15 cellular contexts compared by ENCODE assay signal in genomic region chr16:65704866-65705265, GRCh38.
DNase-seq lines count a peak whose midpoint lies in the region; ATAC-seq and TF ChIP-seq lines count a peak whose summit lies in the region.
"Had no signal": no experiment of that assay in that cellular context is flagged by ENCODE, and none has a peak within 500 bp of the region (broad histone marks: within the 10 kb centered on the region; RNA-seq: fewer than 3 reads in every experiment).

No MANE protein-coding gene starts in this region.

- DNase-seq in AG04449 (ENCODE audit: low read depth, low spot score) (no peak), GM12865 (ENCODE audit: low read depth) (no peak), PC-3 (no peak), foreskin fibroblast (no peak), mucosa of gallbladder (ENCODE audit: low spot score) (no peak), putamen (ENCODE audit: low spot score) (no peak), upper lobe of right lung (no peak)
- DNase-seq: activated CD4-positive, alpha-beta T cell treated with anti-CD3 and anti-CD28 coated beads, Interleukin-2, amount 50 U/mL, for 4 hours; activated gamma-delta T cell treated with Interleukin-2 at 50 U/mL for 16 hours; left cardiac atrium; NCI-H1048; NCI-H774; stimulated activated CD4-positive, alpha-beta T cell treated with anti-CD3 and anti-CD28 coated beads, Interleukin-2, amount 100 ng/mL, for 24 hours; stimulated activated naive B cell treated with anti-CD40 and anti-IgM and Interleukin-4, amounts not matched to agents 10 μg/mL and 1 μg/mL and 100 μg/mL, for 72 hours had no signal

- H3F3A ChIP-seq in PC-3 (ENCODE audit: low read length, unreplicated experiment), result no peaks in the 10 kb centered on the region

- intact Hi-C loops in PC-3 (cut with micrococcal nuclease) (no loop called here), upper lobe of right lung (cut with DNase I) (no loop called here)

- H3K27me3 ChIP-seq in PC-3 (ENCODE audit: low read length), result no peaks in the 10 kb centered on the region
- no peaks in the 10 kb centered on the region for H3K27me3 ChIP-seq in upper lobe of right lung

- TF ChIP-seq CTCF in AG04449 (IDR thresholded peaks at IDR 0.05; ENCODE audit: insufficient read depth, low read length, missing control alignments), result peak; percentile 21
- peak; percentile 29 for TF ChIP-seq CTCF in GM12865 (IDR thresholded peaks at IDR 0.05; ENCODE audit: insufficient read depth, low read depth, low read length, missing control alignments)
- TF ChIP-seq CTCF in PC-3 (conservative IDR thresholded peaks at IDR 0.05; ENCODE audit: low read depth, low read length), result peak; percentile 49
- TF ChIP-seq CTCF in foreskin fibroblast (IDR thresholded peaks at IDR 0.05; ENCODE audit: low read depth, low read length), result peak; percentile 38
- TF ChIP-seq CTCF in upper lobe of right lung (IDR thresholded peaks at IDR 0.05), result no peak

- no peak overlapping the region for H3K4me2 ChIP-seq in PC-3 (ENCODE audit: low read length)

- H3K36me3 ChIP-seq in PC-3 (ENCODE audit: low read depth, low read length), result no peaks in the 10 kb centered on the region
- H3K36me3 ChIP-seq in upper lobe of right lung, result no peaks in the 10 kb centered on the region

- ATAC-seq in PC-3 (no peak), GM21381 (IDR thresholded peaks at IDR 0.05; ENCODE audit: unreplicated experiment) (no peak), upper lobe of right lung (no peak)
- ATAC-seq: left cardiac atrium; stimulated activated naive B cell treated with anti-CD40 and anti-IgM and Interleukin-4, amounts not matched to agents 10 μg/mL and 1 μg/mL and 100 μg/mL, for 72 hours had no signal

- POLR2A ChIA-PET in AG04449 (lab: Yijun Ruan, JAX), result no interaction called here
- POLR2A ChIA-PET in PC-3 (lab: Charles Lee; ENCODE audit: unreplicated experiment), result no interaction called here

- H3K9me3 ChIP-seq in PC-3 (ENCODE audit: low read length) (no peaks in the 10 kb centered on the region), upper lobe of right lung (no peaks in the 10 kb centered on the region)

- no peaks in the 10 kb centered on the region for H3K4me1 ChIP-seq in PC-3 (ENCODE audit: insufficient read depth, low read length)
- no peaks in the 10 kb centered on the region for H3K4me1 ChIP-seq in upper lobe of right lung

- H3K9me2 ChIP-seq in PC-3 (replicated peaks; ENCODE audit: low read length), result no peaks in the 10 kb centered on the region

- H2AFZ ChIP-seq in PC-3 (ENCODE audit: low read length), result no peak overlapping the region

- no peaks in the 10 kb centered on the region for H3K79me2 ChIP-seq in PC-3 (ENCODE audit: low read length)

- CTCF ChIA-PET in AG04449 (lab: Yijun Ruan, JAX), result interaction anchor here (0.8 to 1.4 kb wide), 2 partner anchors 8 to 11 kb away, joined by 3 read pairs; no protein-coding TSS in a partner anchor
- CTCF ChIA-PET in PC-3 (lab: Charles Lee), result no interaction called here

- H3K9ac ChIP-seq in PC-3 (ENCODE audit: low read length), result no peak overlapping the region

- H4K20me1 ChIP-seq in PC-3 (ENCODE audit: low read length), result no peaks in the 10 kb centered on the region

- no peak overlapping the region for H3K4me3 ChIP-seq in AG04449 (ENCODE audit: low read depth, low read length)
- H3K4me3 ChIP-seq in GM12865 (ENCODE audit: low read depth, low read length), result no peak overlapping the region
- no peak overlapping the region for H3K4me3 ChIP-seq in PC-3 (ENCODE audit: low read length)
- no peak overlapping the region for H3K4me3 ChIP-seq in foreskin fibroblast (ENCODE audit: low read depth in 1 of 2, low read length in 2 of 2)
- H3K4me3 ChIP-seq in upper lobe of right lung, result no peak overlapping the region

- no TSS peak for BruUV-seq in PC-3 (replicated peaks; lab: Mats Ljungman, UMichigan)

- no peak overlapping the region for H3K27ac ChIP-seq in PC-3 (ENCODE audit: low read length)
- no peak overlapping the region for H3K27ac ChIP-seq in upper lobe of right lung
